Comparison of ENCODE assay signal across 28 cellular contexts in the genomic region with DNA sequence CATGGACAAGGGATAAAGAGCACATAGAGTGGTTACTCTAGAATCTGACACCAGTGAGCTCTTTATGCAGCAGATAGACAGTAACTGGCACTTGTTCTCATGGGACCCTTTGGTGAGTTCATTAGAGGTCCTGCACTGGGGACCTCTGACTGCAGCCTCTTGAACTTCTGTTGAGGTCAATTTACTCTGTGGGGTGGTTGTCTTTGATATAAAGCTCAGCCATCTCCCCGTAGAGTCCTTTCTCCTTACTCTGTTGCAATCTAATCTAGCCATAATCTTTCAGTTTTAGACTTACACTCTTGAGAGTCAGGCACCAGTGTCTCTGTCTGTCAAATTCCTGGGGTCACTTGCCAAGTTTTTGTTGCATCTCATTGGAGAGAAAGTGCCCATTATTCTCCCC.
"Had no signal": no experiment of that assay in that cellular context is flagged by ENCODE, and none has a peak within 500 bp of the region (broad histone marks: within the 10 kb centered on the region; RNA-seq: fewer than 3 reads in every experiment).

No MANE protein-coding gene starts in this region.

- DNase-seq: naive thymus-derived CD8-positive, alpha-beta T cell; nephron progenitor cell; nucleus accumbens; pancreas; right cardiac atrium; right lobe of liver; sigmoid colon; small intestine; stimulated activated CD4-positive, alpha-beta T cell treated with anti-CD3 and anti-CD28 coated beads, Interleukin-15, amount 100 ng/mL, for 24 hours; stimulated activated CD4-positive, alpha-beta T cell treated with anti-CD3 and anti-CD28 coated beads, Interleukin-2, amount 100 ng/mL, for 24 hours; stimulated activated CD4-positive, alpha-beta T cell treated with anti-CD3 and anti-CD28 coated beads, Interleukin-2, amount 100 ng/mL, for 48 hours; stimulated activated CD4-positive, alpha-beta T cell treated with anti-CD3 and anti-CD28 coated beads, Interleukin-4, amount 100 ng/mL, for 24 hours; stimulated activated naive CD4-positive, alpha-beta T cell; stimulated activated naive CD8-positive, alpha-beta T cell treated with anti-CD3 and anti-CD28 coated beads, Interleukin-15, amount 100 ng/mL, for 72 hours; stimulated activated naive CD8-positive, alpha-beta T cell treated with anti-CD3 and anti-CD28 coated beads, Interleukin-15, Interleukin-2, amounts not matched to agents 100 U/mL and 50 U/mL, for 24 hours; substantia nigra; testis; tibial artery; transverse colon; upper lobe of right lung; uterus had no signal

- H3K27me3 ChIP-seq: pancreas, right lobe of liver, sigmoid colon, suprapubic skin, testis, tibial artery, transverse colon, upper lobe of right lung, uterus had no signal

- H3K9me3 ChIP-seq: neutrophil, pancreas, prostate gland, right lobe of liver, sigmoid colon, suprapubic skin, testis, tibial artery, transverse colon, upper lobe of right lung, uterus had no signal

- H3K4me1 ChIP-seq: pancreas, prostate gland, right lobe of liver, sigmoid colon, testis, tibial artery, transverse colon, upper lobe of right lung, uterus had no signal

- H3K27ac Mint-ChIP-seq: natural killer cell treated with Interleukin-12 subunit alpha and Interleukin-12 subunit beta and Interleukin-15 and Interleukin-18, amount 100 ng/mL, for 72 hours; nephron progenitor cell; stimulated activated memory B cell treated with anti-CD40 and anti-IgM and Interleukin-4, amounts not matched to agents 10 μg/mL and 1 μg/mL and 100 μg/mL, for 72 hours; stimulated activated naive CD8-positive, alpha-beta T cell treated with anti-CD3 and anti-CD28 coated beads, Interleukin-15, amount 100 ng/mL, for 72 hours; type B pancreatic cell had no signal

- H3K4me3 ChIP-seq: pancreas, prostate gland, right lobe of liver, sigmoid colon, suprapubic skin, testis, tibial artery, transverse colon, upper lobe of right lung, uterus had no signal

- H3K36me3 ChIP-seq: neutrophil, pancreas, prostate gland, right lobe of liver, sigmoid colon, suprapubic skin, tibial artery, transverse colon, upper lobe of right lung, uterus had no signal

- H3K4me1 Mint-ChIP-seq: naive thymus-derived CD8-positive, alpha-beta T cell; stimulated activated memory B cell treated with anti-CD40 and anti-IgM and Interleukin-4, amounts not matched to agents 10 μg/mL and 1 μg/mL and 100 μg/mL, for 72 hours; stimulated activated naive CD8-positive, alpha-beta T cell treated with anti-CD3 and anti-CD28 coated beads, Interleukin-15, amount 100 ng/mL, for 72 hours had no signal

- H3K9me3 Mint-ChIP-seq: natural killer cell treated with Interleukin-12 subunit alpha and Interleukin-12 subunit beta and Interleukin-15 and Interleukin-18, amount 100 ng/mL, for 72 hours; nephron progenitor cell; neural crest cell; stimulated activated memory B cell treated with anti-CD40 and anti-IgM and Interleukin-4, amounts not matched to agents 10 μg/mL and 1 μg/mL and 100 μg/mL, for 72 hours; stimulated activated naive CD8-positive, alpha-beta T cell treated with anti-CD3 and anti-CD28 coated beads, Interleukin-15, amount 100 ng/mL, for 72 hours; type B pancreatic cell had no signal

- H3K4me3 Mint-ChIP-seq: naive thymus-derived CD8-positive, alpha-beta T cell; natural killer cell treated with Interleukin-12 subunit alpha and Interleukin-12 subunit beta and Interleukin-15 and Interleukin-18, amount 100 ng/mL, for 72 hours; nephron progenitor cell; neural crest cell; stimulated activated memory B cell treated with anti-CD40 and anti-IgM and Interleukin-4, amounts not matched to agents 10 μg/mL and 1 μg/mL and 100 μg/mL, for 72 hours; stimulated activated naive CD8-positive, alpha-beta T cell treated with anti-CD3 and anti-CD28 coated beads, Interleukin-15, amount 100 ng/mL, for 72 hours; type B pancreatic cell had no signal

- FAIRE-seq: pancreas, small intestine had no signal

- ATAC-seq: naive thymus-derived CD8-positive, alpha-beta T cell; natural killer cell treated with Interleukin-12 subunit alpha and Interleukin-12 subunit beta and Interleukin-15 and Interleukin-18, amount 100 ng/mL, for 72 hours; pancreas; right cardiac atrium; right lobe of liver; stimulated activated memory B cell treated with anti-CD40 and anti-IgM and Interleukin-4, amounts not matched to agents 10 μg/mL and 1 μg/mL and 100 μg/mL, for 72 hours; stimulated activated naive CD8-positive, alpha-beta T cell treated with anti-CD3 and anti-CD28 coated beads, Interleukin-15, amount 100 ng/mL, for 72 hours; stimulated activated naive CD8-positive, alpha-beta T cell treated with anti-CD3 and anti-CD28 coated beads, Interleukin-15, Interleukin-2, amounts not matched to agents 100 U/mL and 50 U/mL, for 24 hours; upper lobe of right lung had no signal

- H3K36me3 Mint-ChIP-seq: naive thymus-derived CD8-positive, alpha-beta T cell; natural killer cell treated with Interleukin-12 subunit alpha and Interleukin-12 subunit beta and Interleukin-15 and Interleukin-18, amount 100 ng/mL, for 72 hours; stimulated activated memory B cell treated with anti-CD40 and anti-IgM and Interleukin-4, amounts not matched to agents 10 μg/mL and 1 μg/mL and 100 μg/mL, for 72 hours; type B pancreatic cell had no signal

- H3K27ac ChIP-seq: neutrophil, pancreas, prostate gland, right lobe of liver, sigmoid colon, suprapubic skin, testis, tibial artery, transverse colon, upper lobe of right lung, uterus had no signal
